ENCODE assay signal across 10 cellular contexts in the genomic region with DNA sequence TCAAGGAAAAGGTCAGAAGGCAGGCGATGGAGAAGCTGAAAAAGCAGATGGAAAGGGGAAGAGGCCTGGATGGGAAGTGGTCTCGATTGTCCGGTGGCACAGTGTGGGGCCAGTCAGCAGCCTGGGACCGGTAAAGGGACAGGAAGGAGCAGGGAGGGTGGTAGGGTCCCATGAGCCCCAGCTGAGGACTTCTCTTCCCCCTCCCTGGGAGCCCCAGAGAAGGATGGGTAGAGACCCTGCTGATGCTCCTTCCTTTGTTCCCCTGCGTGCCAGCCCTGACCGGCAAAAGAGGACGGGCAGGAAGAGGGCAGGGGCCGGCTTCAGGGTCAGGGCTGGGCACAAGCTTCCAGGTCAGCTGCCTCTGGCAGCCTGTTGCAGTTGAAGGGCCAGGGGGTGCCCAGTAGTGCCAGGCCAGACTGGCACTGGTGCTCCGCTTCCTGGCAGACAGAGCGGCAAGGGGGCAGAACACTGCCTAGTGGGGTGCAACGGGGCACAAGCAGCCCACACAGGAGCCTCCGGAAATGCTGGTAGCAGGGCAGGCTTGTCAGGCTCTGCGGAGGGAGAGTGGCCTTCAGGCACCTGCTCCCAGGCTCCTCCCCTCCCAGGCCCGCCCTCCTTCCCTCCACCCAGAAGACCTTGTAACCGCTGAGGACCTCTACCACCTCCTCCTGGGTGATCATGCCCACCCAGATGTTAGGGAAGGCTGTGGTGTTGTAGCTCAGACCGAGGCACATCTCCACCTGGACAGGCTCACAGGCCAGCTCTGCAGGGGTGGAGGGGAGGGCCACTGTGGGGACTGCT. TPM values are rescaled to one million over a fixed set of nuclear protein-coding genes. Genes with fewer than 3 reads are reported as not detected.
A peak's percentile ranks its signal among the peaks of the same experiment; 100 is the strongest.
DNase-seq lines count a peak whose midpoint lies in the region; ATAC-seq and TF ChIP-seq lines count a peak whose summit lies in the region.
"Had no signal": no experiment of that assay in that cellular context is flagged by ENCODE, and none has a peak within 500 bp of the region (broad histone marks: within the 10 kb centered on the region; RNA-seq: fewer than 3 reads in every experiment).

No MANE protein-coding gene starts in this region.

- no peak overlapping the region for H3K4me2 ChIP-seq in SK-N-SH

- no peak overlapping the region for H2AFZ ChIP-seq in SK-N-SH (ENCODE audit: low read depth)

- TF ChIP-seq CTCF in left lung (IDR thresholded peaks at IDR 0.05) (no peak), tibial nerve (IDR thresholded peaks at IDR 0.05) (no peak), SK-N-SH (IDR thresholded peaks at IDR 0.05) (no peak)

- no peaks in the 10 kb centered on the region for H3K9me3 ChIP-seq in left lung
- H3K9me3 ChIP-seq in tibial nerve: no peaks in the 10 kb centered on the region
- no peaks in the 10 kb centered on the region for H3K9me3 ChIP-seq in SK-N-SH
- H3K9me3 ChIP-seq: A549 had no signal

- TF ChIP-seq EP300 in tibial nerve (IDR thresholded peaks at IDR 0.05): no peak
- TF ChIP-seq EP300 in SK-N-SH (IDR thresholded peaks at IDR 0.05; ENCODE audit: borderline replicate concordance in 1 of 2, low read depth in 1 of 2, low read length in 1 of 2): no peak

- peaks cover 6% of the 10 kb centered on the region for H3F3A ChIP-seq in SK-N-SH (replicated peaks; ENCODE audit: insufficient read depth)

- no peak for TF ChIP-seq RAD21 in SK-N-SH (IDR thresholded peaks at IDR 0.05; ENCODE audit: low read length)

- DNase-seq in SKM-1 treated with dmso at 0.1 percent for 144 hours (lab: John Stamatoyannopoulos, UW; ENCODE audit: unreplicated experiment) (peak; percentile 15), SKM-1 (lab: John Stamatoyannopoulos, UW; ENCODE audit: unreplicated experiment) (no peak), left lung (no peak), tibial nerve (ENCODE audit: low spot score in 2 of 2) (no peak), HPDE6-E6E7 (ENCODE audit: extremely low spot score) (no peak), SK-N-SH (no peak)
- DNase-seq: activated CD4-positive, alpha-beta T cell treated with anti-CD3 and anti-CD28 coated beads, Interleukin-2, amount 10 ng/mL, durations not matched to agents 24 days and 14 days had no signal

- POLR2A ChIA-PET in SK-N-SH (lab: Yijun Ruan, JAX): interaction anchor here (0.7 kb wide), 1 partner anchor 247 kb away, joined by 3 read pairs; no protein-coding TSS in a partner anchor

- peak overlapping the region in 1 of 2 donors; percentile 51 for H3K4me3 ChIP-seq in left lung
- peak overlapping the region in 1 of 4 donors; percentile 63 for H3K4me3 ChIP-seq in tibial nerve
- H3K4me3 ChIP-seq in SK-N-SH (ENCODE audit: low read depth in 2 of 2, low read length in 1 of 2): no peak overlapping the region
- H3K4me3 ChIP-seq: A549 had no signal

- no peak overlapping the region for H3K9ac ChIP-seq in SK-N-SH

- H3K27me3 ChIP-seq in left lung: peaks cover 7 to 54% of the 10 kb centered on the region in 2 donors
- no peaks in the 10 kb centered on the region for H3K27me3 ChIP-seq in tibial nerve
- H3K27me3 ChIP-seq in SK-N-SH (ENCODE audit: insufficient read depth): no peaks in the 10 kb centered on the region

- no peak for ATAC-seq in left lung
- ATAC-seq: A549 had no signal

- H4K20me1 ChIP-seq in SK-N-SH (ENCODE audit: insufficient read depth): no peaks in the 10 kb centered on the region

- no peak for TF ChIP-seq POLR2A in tibial nerve (IDR thresholded peaks at IDR 0.05)

- H3K9me2 ChIP-seq in SK-N-SH: no peaks in the 10 kb centered on the region

- 32 to 39% methylated on average over 16 of the region's 16 CpGs for WGBS in tibial nerve, 2 donors
- 95% methylated on average over 7 of the region's 16 CpGs for WGBS in SK-N-SH (ENCODE audit: low lambda C conversion rate)

- CTCF ChIA-PET in SK-N-SH (lab: Yijun Ruan, JAX): interaction anchor here (0.7 to 8.6 kb wide), 8 partner anchors 11 to 227 kb away, joined by 3 to 191 read pairs (median 46); no protein-coding TSS in a partner anchor

- H3K27ac ChIP-seq in left lung: peak overlapping the region; percentile 86 to 89
- peak overlapping the region in 3 of 4 donors; percentile 93 to 97 (median 95) for H3K27ac ChIP-seq in tibial nerve
- H3K27ac ChIP-seq in SK-N-SH (ENCODE audit: low read depth in 2 of 2, low read length in 1 of 2): no peak overlapping the region
- H3K27ac ChIP-seq: A549, cardiac muscle cell had no signal

- intact Hi-C loops in left lung (cut with DNase I): no loop called here

- H3K4me1 ChIP-seq in left lung (peaks cover 13 to 48% of the 10 kb centered on the region in 2 donors), tibial nerve (peaks cover 0 to 53% (median 31%) of the 10 kb centered on the region in 4 donors), SK-N-SH (ENCODE audit: control insufficient read depth in 1 of 2, insufficient read depth in 2 of 2, low read depth in 1 of 2, low read length in 1 of 2) (peaks cover 16 to 29% of the 10 kb centered on the region in 2 experiments; a peak in 3 of 4 replicates)

- H3K36me3 ChIP-seq in left lung: peaks cover 0 to 5% of the 10 kb centered on the region in 2 donors
- peaks cover 0 to 13% (median 0%) of the 10 kb centered on the region in 3 donors for H3K36me3 ChIP-seq in tibial nerve
- H3K36me3 ChIP-seq in SK-N-SH (replicated peaks in 1 of 2; ENCODE audit: control insufficient read depth in 1 of 2, insufficient read depth in 2 of 2, low read length in 1 of 2): peaks cover 0 to 8% of the 10 kb centered on the region in 2 experiments
- H3K36me3 ChIP-seq: cardiac muscle cell had no signal

- H3K79me2 ChIP-seq in SK-N-SH (ENCODE audit: insufficient read depth): peaks cover 11% of the 10 kb centered on the region; the same call in 1 of the 2 replicates

TF ChIP-seq in SK-N-SH, 30 proteins besides CTCF, POLR2A, EP300 and RAD21 (continues in another document):
- TF ChIP-seq GABPA (IDR thresholded peaks at IDR 0.05; ENCODE audit: low read depth) (no peak), FOXM1 (IDR thresholded peaks at IDR 0.05; ENCODE audit: low read depth) (no peak), CHD2 (IDR thresholded peaks at IDR 0.05; ENCODE audit: low read length, partially characterized antibody) (no peak), TEAD4 (IDR thresholded peaks at IDR 0.05; ENCODE audit: borderline replicate concordance, insufficient read depth) (no peak), TAF1 (IDR thresholded peaks at IDR 0.05; ENCODE audit: borderline replicate concordance, low read depth, low read length) (no peak)
- TF ChIP-seq, protein P1, sequence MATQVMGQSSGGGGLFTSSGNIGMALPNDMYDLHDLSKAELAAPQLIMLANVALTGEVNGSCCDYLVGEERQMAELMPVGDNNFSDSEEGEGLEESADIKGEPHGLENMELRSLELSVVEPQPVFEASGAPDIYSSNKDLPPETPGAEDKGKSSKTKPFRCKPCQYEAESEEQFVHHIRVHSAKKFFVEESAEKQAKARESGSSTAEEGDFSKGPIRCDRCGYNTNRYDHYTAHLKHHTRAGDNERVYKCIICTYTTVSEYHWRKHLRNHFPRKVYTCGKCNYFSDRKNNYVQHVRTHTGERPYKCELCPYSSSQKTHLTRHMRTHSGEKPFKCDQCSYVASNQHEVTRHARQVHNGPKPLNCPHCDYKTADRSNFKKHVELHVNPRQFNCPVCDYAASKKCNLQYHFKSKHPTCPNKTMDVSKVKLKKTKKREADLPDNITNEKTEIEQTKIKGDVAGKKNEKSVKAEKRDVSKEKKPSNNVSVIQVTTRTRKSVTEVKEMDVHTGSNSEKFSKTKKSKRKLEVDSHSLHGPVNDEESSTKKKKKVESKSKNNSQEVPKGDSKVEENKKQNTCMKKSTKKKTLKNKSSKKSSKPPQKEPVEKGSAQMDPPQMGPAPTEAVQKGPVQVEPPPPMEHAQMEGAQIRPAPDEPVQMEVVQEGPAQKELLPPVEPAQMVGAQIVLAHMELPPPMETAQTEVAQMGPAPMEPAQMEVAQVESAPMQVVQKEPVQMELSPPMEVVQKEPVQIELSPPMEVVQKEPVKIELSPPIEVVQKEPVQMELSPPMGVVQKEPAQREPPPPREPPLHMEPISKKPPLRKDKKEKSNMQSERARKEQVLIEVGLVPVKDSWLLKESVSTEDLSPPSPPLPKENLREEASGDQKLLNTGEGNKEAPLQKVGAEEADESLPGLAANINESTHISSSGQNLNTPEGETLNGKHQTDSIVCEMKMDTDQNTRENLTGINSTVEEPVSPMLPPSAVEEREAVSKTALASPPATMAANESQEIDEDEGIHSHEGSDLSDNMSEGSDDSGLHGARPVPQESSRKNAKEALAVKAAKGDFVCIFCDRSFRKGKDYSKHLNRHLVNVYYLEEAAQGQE (IDR thresholded peaks at IDR 0.05; ENCODE audit: low read depth, low read length): no peak
- TF ChIP-seq, protein P2, sequence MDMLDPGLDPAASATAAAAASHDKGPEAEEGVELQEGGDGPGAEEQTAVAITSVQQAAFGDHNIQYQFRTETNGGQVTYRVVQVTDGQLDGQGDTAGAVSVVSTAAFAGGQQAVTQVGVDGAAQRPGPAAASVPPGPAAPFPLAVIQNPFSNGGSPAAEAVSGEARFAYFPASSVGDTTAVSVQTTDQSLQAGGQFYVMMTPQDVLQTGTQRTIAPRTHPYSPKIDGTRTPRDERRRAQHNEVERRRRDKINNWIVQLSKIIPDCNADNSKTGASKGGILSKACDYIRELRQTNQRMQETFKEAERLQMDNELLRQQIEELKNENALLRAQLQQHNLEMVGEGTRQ (IDR thresholded peaks at IDR 0.05; ENCODE audit: borderline replicate concordance, low read depth, low read length): no peak

RNA-seq across cellular contexts. Expression of a gene that starts 0.7 kb away (rescaled TPM):
- total RNA-seq in left lung: 10 to 100 TPM; 20.0 to 33.3 TPM
- total RNA-seq in tibial nerve: 10 to 100 TPM; 12.5 to 55.2 (median 34.1) TPM
- polyA plus RNA-seq in SK-N-SH (2012; rRNA removed): 0.71 and 0.76 TPM in 2 replicates
- polyA plus RNA-seq in SK-N-SH (2012; cell fraction: cytosol; rRNA removed): 0.53 and 0.84 TPM in 2 replicates
- 1.2 and 1.4 TPM in 2 replicates for polyA plus RNA-seq in SK-N-SH (2012; cell fraction: nucleus; rRNA removed)
- total RNA-seq: activated CD4-positive, alpha-beta T cell treated with anti-CD3 and anti-CD28 coated beads, Interleukin-2, amount 10 ng/mL, durations not matched to agents 24 days and 14 days had no signal
- polyA plus RNA-seq: A549 had no signal

RNA-seq across cellular contexts. Expression of a gene that starts 5.1 kb away (rescaled TPM):
- not detected for total RNA-seq in left lung
- total RNA-seq in tibial nerve: under 1 TPM in 1 of 4 donors, not detected in 3; 0.44 TPM
- polyA plus RNA-seq in SK-N-SH (2012; rRNA removed): not detected in 2 replicates
- not detected in 2 replicates for polyA plus RNA-seq in SK-N-SH (2012; cell fraction: cytosol; rRNA removed)
- polyA plus RNA-seq in SK-N-SH (2012; cell fraction: nucleus; rRNA removed): not detected in 2 replicates
- total RNA-seq: activated CD4-positive, alpha-beta T cell treated with anti-CD3 and anti-CD28 coated beads, Interleukin-2, amount 10 ng/mL, durations not matched to agents 24 days and 14 days; cardiac muscle cell; HT-29 had no signal
- polyA plus RNA-seq: A549, cardiac muscle cell had no signal

RNA-seq across cellular contexts. Expression of a gene that starts 7.1 kb away (rescaled TPM):
- 10 to 100 TPM; 22.0 to 28.3 TPM for total RNA-seq in left lung
- total RNA-seq in tibial nerve: 10 to 100 TPM; 13.8 to 19.2 (median 15.9) TPM
- polyA plus RNA-seq in SK-N-SH (2012; rRNA removed): 26.6 and 31.9 TPM in 2 replicates
- polyA plus RNA-seq in SK-N-SH (2012; cell fraction: cytosol; rRNA removed): 14.5 and 21.8 TPM in 2 replicates
- polyA plus RNA-seq in SK-N-SH (2012; cell fraction: nucleus; rRNA removed): 10.4 and 12.2 TPM in 2 replicates

RNA-seq across cellular contexts. Expression of a gene that starts 24.5 kb away (rescaled TPM):
- total RNA-seq in left lung: 10 to 100 TPM; 59.5 to 87.5 TPM
- 1,000 to 10,000 TPM in 1 of 4 donors, 100 to 1,000 TPM in 3; 612 to 1,198 (median 830) TPM for total RNA-seq in tibial nerve
- polyA plus RNA-seq in SK-N-SH (2012; rRNA removed): 22.8 and 28.4 TPM in 2 replicates
- 10.9 and 18.9 TPM in 2 replicates for polyA plus RNA-seq in SK-N-SH (2012; cell fraction: cytosol; rRNA removed)
- 16.4 and 31.7 TPM in 2 replicates for polyA plus RNA-seq in SK-N-SH (2012; cell fraction: nucleus; rRNA removed)

RNA-seq across cellular contexts. Expression of a gene that starts 40.1 kb away (rescaled TPM):
- 1 to 10 TPM; 2.6 to 3.7 TPM for total RNA-seq in left lung
- 10 to 100 TPM in 2 of 4 donors, 1 to 10 TPM in 2; 2.1 to 18.4 (median 11.6) TPM for total RNA-seq in tibial nerve
- polyA plus RNA-seq in SK-N-SH (2012; rRNA removed): 0.81 and 0.97 TPM in 2 replicates
- polyA plus RNA-seq in SK-N-SH (2012; cell fraction: cytosol; rRNA removed): 0.46 and 0.60 TPM in 2 replicates
- 1.6 TPM in 2 replicates for polyA plus RNA-seq in SK-N-SH (2012; cell fraction: nucleus; rRNA removed)

Comparison
In these comparisons a context has a peak if more than half of its experiments do, and no peak if none do; other contexts are left out.
1. H3K27ac ChIP-seq: peak in left lung (2 of 2) and tibial nerve (3 of 4); none in SK-N-SH (0 of 2).